In genomic region chr17:1322014-1322428, GRCh38 we compare ENCODE assay signal across 21 cellular contexts. TPM values are rescaled to one million over a fixed set of nuclear protein-coding genes. Genes with fewer than 3 reads are reported as not detected.
"Had no signal": no experiment of that assay in that cellular context is flagged by ENCODE, and none has a peak within 500 bp of the region (broad histone marks: within the 10 kb centered on the region; RNA-seq: fewer than 3 reads in every experiment).

No MANE protein-coding gene starts in this region.

- FAIRE-seq: pancreas had no signal

- H3K27ac ChIP-seq: coronary artery, gastroesophageal sphincter, neural progenitor cell, pancreas, uterus had no signal

- ATAC-seq: esophagus mucosa; gastroesophageal sphincter; left colon; left ventricle myocardium superior; natural killer cell treated with Interleukin-12 subunit alpha and Interleukin-12 subunit beta and Interleukin-15 and Interleukin-18, amount 100 ng/mL, for 72 hours; right cardiac atrium had no signal

- H3K9me3 ChIP-seq: gastroesophageal sphincter, pancreas, uterus had no signal

- H3K4me3 ChIP-seq: coronary artery, gastroesophageal sphincter, lung, neural progenitor cell, pancreas, smooth muscle cell, uterus had no signal

- H3K4me2 ChIP-seq: neural progenitor cell, smooth muscle cell had no signal

- DNase-seq: effector CD4-positive, alpha-beta T cell; endodermal cell; left colon; left ventricle myocardium superior; mesenchymal stem cell; midbrain; occipital lobe; right cardiac atrium; stimulated activated CD4-positive, alpha-beta T cell treated with anti-CD3 and anti-CD28 coated beads, Interleukin-2, amount 100 ng/mL, for 48 hours; stimulated activated naive CD4-positive, alpha-beta T cell treated with Interleukin-2 at 50 U/mL for 16 hours; trophoblast cell; uterus had no signal

- H3K4me1 ChIP-seq: neural progenitor cell, pancreas, uterus had no signal

RNA-seq across cellular contexts. Expression of gene TRARG1, which starts 42.6 kb away (rescaled TPM):
- polyA plus RNA-seq: smooth muscle cell had no signal

RNA-seq across cellular contexts. Expression of gene BHLHA9, which starts 51.8 kb away (rescaled TPM):
- polyA plus RNA-seq: lung, pancreas, right cardiac atrium, smooth muscle cell, thymus had no signal
